2 cellular contexts compared by ENCODE assay signal in the genomic region with DNA sequence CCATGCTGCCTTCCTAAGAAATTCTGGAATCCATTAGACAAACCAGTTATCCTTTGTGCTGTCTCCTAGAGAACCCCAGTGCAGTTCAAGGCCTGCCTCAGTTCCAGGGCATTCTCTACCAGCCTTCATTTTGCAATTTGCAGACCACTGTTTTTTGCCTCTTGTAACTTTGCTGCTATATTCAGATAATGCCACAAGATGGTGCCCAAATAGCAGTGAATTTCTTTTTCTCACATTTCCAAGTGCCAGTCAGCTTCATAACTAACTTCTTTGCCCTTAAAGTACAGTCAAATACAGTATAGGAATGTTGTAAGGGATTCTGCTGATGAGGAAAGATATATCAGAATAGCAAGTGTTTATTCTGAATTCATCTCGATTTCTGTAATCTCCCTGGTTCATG.
TF ChIP-seq lines count a peak whose summit lies in the region.

No MANE protein-coding gene starts in this region.

TF ChIP-seq in GM12878, 131 proteins besides CTCF, POLR2A, EP300 and RAD21:
- TF ChIP-seq EED (IDR thresholded peaks at IDR 0.05; ENCODE audit: low read depth) (no peak), SUPT20H (IDR thresholded peaks at IDR 0.05; ENCODE audit: borderline replicate concordance, control insufficient read depth, low read depth, low read length) (no peak)

TF ChIP-seq in HepG2, 621 proteins besides CTCF, POLR2A, EP300 and RAD21:
- TF ChIP-seq ZNF263 (CRISPR knock-in tag; IDR thresholded peaks at IDR 0.05) = no peak
- no peak for TF ChIP-seq ZNF83 (CRISPR knock-in tag; IDR thresholded peaks at IDR 0.05; ENCODE audit: borderline replicate concordance)
- TF ChIP-seq STAG1 (CRISPR knock-in tag; IDR thresholded peaks at IDR 0.05) = peak; percentile 71
- TF ChIP-seq SMC3 (IDR thresholded peaks at IDR 0.05; ENCODE audit: low read length) = peak; percentile 36; the same call in 1 of the 2 replicates
- TF ChIP-seq KMT2B (CRISPR knock-in tag; IDR thresholded peaks at IDR 0.05) = no peak
- TF ChIP-seq ZNF331 (CRISPR knock-in tag; IDR thresholded peaks at IDR 0.05) = no peak
- no peak for TF ChIP-seq SIX4 (CRISPR knock-in tag; IDR thresholded peaks at IDR 0.05)
